ENCODE assay signal across 1 cellular context in genomic region chr4:118682928-118683327, GRCh38.
TF ChIP-seq lines count a peak whose summit lies in the region.

No MANE protein-coding gene starts in this region.

TF ChIP-seq in GM12878, 131 proteins besides CTCF, POLR2A, EP300 and RAD21 (continued from another document):
- no peak for TF ChIP-seq BCL3 (IDR thresholded peaks at IDR 0.05; ENCODE audit: borderline replicate concordance, insufficient read depth, low read depth, low read length, poor library complexity, severe bottlenecking)
TF ChIP-seq in GM12878: peak in this region for 1.
